23 cellular contexts compared by ENCODE assay signal in genomic region chr14:89320381-89321000, GRCh38.
DNase-seq lines count a peak whose midpoint lies in the region; ATAC-seq and TF ChIP-seq lines count a peak whose summit lies in the region.
"Had no signal": no experiment of that assay in that cellular context is flagged by ENCODE, and none has a peak within 500 bp of the region (broad histone marks: within the 10 kb centered on the region; RNA-seq: fewer than 3 reads in every experiment).

No MANE protein-coding gene starts in this region.

- H3K4me1 ChIP-seq in CD4-positive, CD25-positive, alpha-beta regulatory T cell (ENCODE audit: control insufficient read depth, insufficient read depth, low read length, poor library complexity, severe bottlenecking), result peaks cover 12% of the 10 kb centered on the region
- peaks cover 32% of the 10 kb centered on the region for H3K4me1 ChIP-seq in GM23338 (ENCODE audit: insufficient read depth)
- H3K4me1 ChIP-seq in mesenchymal stem cell (ENCODE audit: control insufficient read depth, insufficient read depth, low read depth, low read length), result peaks cover 7% of the 10 kb centered on the region
- H3K4me1 ChIP-seq: A549 had no signal

- no peak overlapping the region for H3K18ac ChIP-seq in mesenchymal stem cell (ENCODE audit: low read depth in 1 of 2, low read length in 2 of 2)

- no peaks in the 10 kb centered on the region for H3K27me3 Mint-ChIP-seq in CD4-positive, CD25-positive, alpha-beta regulatory T cell
- peaks cover 28% of the 10 kb centered on the region for H3K27me3 Mint-ChIP-seq in GM23338 (ENCODE audit: insufficient read depth, low read depth, poor library complexity)
- H3K27me3 Mint-ChIP-seq: IgD-negative memory B cell had no signal

- H3K4me2 ChIP-seq in GM23338 (no peak overlapping the region), mesenchymal stem cell (ENCODE audit: low read length, poor library complexity, severe bottlenecking) (no peak overlapping the region)
- H3K4me2 ChIP-seq: A549, BLaER1 had no signal

- no peak overlapping the region for H3K23ac ChIP-seq in mesenchymal stem cell (ENCODE audit: low read length in 2 of 2)

- peaks cover 98% of the 10 kb centered on the region for H3K79me2 ChIP-seq in GM23338 (replicated peaks; ENCODE audit: insufficient read depth)

- no peak overlapping the region for H4K8ac ChIP-seq in mesenchymal stem cell (ENCODE audit: low read length)

- H4K91ac ChIP-seq in mesenchymal stem cell (ENCODE audit: low read length), result no peak overlapping the region

- H3K9me3 Mint-ChIP-seq in CD4-positive, CD25-positive, alpha-beta regulatory T cell, result peaks cover 0 to 8% (median 0%) of the 10 kb centered on the region in 7 donors
- peaks cover 19% of the 10 kb centered on the region for H3K9me3 Mint-ChIP-seq in GM23338
- H3K9me3 Mint-ChIP-seq: CD8-positive, alpha-beta T cell had no signal

- ATAC-seq in CD4-positive, CD25-positive, alpha-beta regulatory T cell (ENCODE audit: low read depth in 2 of 2), result no peak
- ATAC-seq in GM23338, result no peak
- ATAC-seq in HG03469 (IDR thresholded peaks at IDR 0.05; ENCODE audit: unreplicated experiment), result no peak
- ATAC-seq in GM21423 (IDR thresholded peaks at IDR 0.05; ENCODE audit: unreplicated experiment), result no peak
- ATAC-seq: A549; CD8-positive, alpha-beta T cell; SK-N-SH treated with all-trans-retinoic acid at 6 μM for 48 hours had no signal

- H3K4me3 Mint-ChIP-seq in CD4-positive, CD25-positive, alpha-beta regulatory T cell, result peak overlapping the region in 1 of 4 donors; percentile 1
- H3K4me3 Mint-ChIP-seq in GM23338, result no peak overlapping the region
- H3K4me3 Mint-ChIP-seq: CD8-positive, alpha-beta T cell; IgD-negative memory B cell had no signal

- peaks cover 41% of the 10 kb centered on the region for H4K20me1 ChIP-seq in GM23338 (replicated peaks; ENCODE audit: insufficient read depth)

- H3F3A ChIP-seq in GM23338 (replicated peaks; ENCODE audit: low read depth), result 0 out of 2 replicates have a peak, but pooled peaks cover 8% of the 10 kb centered on the region

- peak overlapping the region in 2 of 3 donors; percentile 9 to 42 for H3K27ac Mint-ChIP-seq in CD4-positive, CD25-positive, alpha-beta regulatory T cell
- H3K27ac Mint-ChIP-seq in GM23338, result no peak overlapping the region
- H3K27ac Mint-ChIP-seq: CD8-positive, alpha-beta T cell; IgD-negative memory B cell had no signal

- no peak overlapping the region for H2BK120ac ChIP-seq in mesenchymal stem cell (ENCODE audit: low read depth, low read length)

- no peak overlapping the region for H3K4me3 ChIP-seq in CD4-positive, CD25-positive, alpha-beta regulatory T cell (ENCODE audit: low read depth, low read length)
- no peak overlapping the region for H3K4me3 ChIP-seq in GM23338
- H3K4me3 ChIP-seq in mesenchymal stem cell (ENCODE audit: insufficient read depth in 1 of 2, low read depth in 1 of 2, low read length in 2 of 2), result no peak overlapping the region
- H3K4me3 ChIP-seq: A549, BLaER1, MG63 had no signal

- peaks cover 37% of the 10 kb centered on the region for H3K36me3 Mint-ChIP-seq in CD4-positive, CD25-positive, alpha-beta regulatory T cell
- peaks cover 87% of the 10 kb centered on the region for H3K36me3 Mint-ChIP-seq in GM23338 (ENCODE audit: low read depth)

- H2AFZ ChIP-seq in GM23338, result no peak overlapping the region
- no peak overlapping the region for H2AFZ ChIP-seq in mesenchymal stem cell (ENCODE audit: low read depth, low read length)

- H2AK5ac ChIP-seq in mesenchymal stem cell (ENCODE audit: low read length, severe bottlenecking), result no peak overlapping the region

- no peak for TF ChIP-seq CTCF in GM23338 (conservative IDR thresholded peaks at IDR 0.05; ENCODE audit: low read depth in 2 of 2)

- WGBS in mesenchymal stem cell, result 79% methylated on average over 6 of the region's 6 CpGs

- no peak overlapping the region for H2BK15ac ChIP-seq in mesenchymal stem cell (ENCODE audit: low read depth, poor library complexity, severe bottlenecking)

- no peaks in the 10 kb centered on the region for H3K27me3 ChIP-seq in CD4-positive, CD25-positive, alpha-beta regulatory T cell (ENCODE audit: control insufficient read depth, insufficient read depth, low read length)
- no peaks in the 10 kb centered on the region for H3K27me3 ChIP-seq in GM23338 (ENCODE audit: insufficient read depth)
- no peaks in the 10 kb centered on the region for H3K27me3 ChIP-seq in mesenchymal stem cell (ENCODE audit: control insufficient read depth in 1 of 2, insufficient read depth in 1 of 2, low read length in 2 of 2)
- H3K27me3 ChIP-seq: BLaER1, MG63 had no signal

- no peak overlapping the region for H3K14ac ChIP-seq in mesenchymal stem cell (ENCODE audit: low read length in 2 of 2)

- no peaks in the 10 kb centered on the region for H3K9me2 ChIP-seq in GM23338 (ENCODE audit: insufficient read depth)

- H3K27ac ChIP-seq in CD4-positive, CD25-positive, alpha-beta regulatory T cell (ENCODE audit: insufficient read depth, low read length, poor library complexity, severe bottlenecking), result no peak overlapping the region
- H3K27ac ChIP-seq in GM23338 (ENCODE audit: low read depth) (0 out of 2 replicates have a peak overlapping the region, but pooled peaks have one; percentile 11), mesenchymal stem cell (ENCODE audit: low read length, poor library complexity, severe bottlenecking) (peak overlapping the region; percentile 19)
- H3K27ac ChIP-seq: A549, BLaER1 had no signal

- H2BK12ac ChIP-seq in mesenchymal stem cell (ENCODE audit: low read length in 2 of 2), result no peak overlapping the region

- H3K4ac ChIP-seq in mesenchymal stem cell (ENCODE audit: low read depth in 1 of 2, low read length in 2 of 2), result no peak overlapping the region

- DNase-seq in CD4-positive, CD25-positive, alpha-beta regulatory T cell, result no peak
- no peak for DNase-seq in GM23338 (ENCODE audit: low spot score)
- DNase-seq in amniotic epithelial cell (ENCODE audit: low read depth), result peak; percentile 23
- no peak for DNase-seq in mesenchymal stem cell
- no peak for DNase-seq in NK-92 treated with Interleukin-12 subunit alpha and Interleukin-12 subunit beta, amount 100 ng/mL, for 24 hours (lab: John Stamatoyannopoulos, UW)
- DNase-seq: Calu3; CD8-positive, alpha-beta T cell; DMS53; H7; Karpas-422; MG63; NCI-H1048; NCI-H146; NCI-H2081; NCI-H510A; NCI-H748 treated with DMSO at 0.1 percent for 48 hours; SHP77 had no signal

- H3K9ac ChIP-seq in mesenchymal stem cell (ENCODE audit: low read length), result no peak overlapping the region
- H3K9ac ChIP-seq: BLaER1 had no signal

- H3K79me1 ChIP-seq in mesenchymal stem cell (replicated peaks; ENCODE audit: low read length, poor library complexity, severe bottlenecking), result peaks cover 38% of the 10 kb centered on the region

- H2BK5ac ChIP-seq in mesenchymal stem cell (ENCODE audit: low read depth, low read length, poor library complexity, severe bottlenecking), result no peak overlapping the region

- H3K36me3 ChIP-seq in CD4-positive, CD25-positive, alpha-beta regulatory T cell (ENCODE audit: control insufficient read depth, insufficient read depth, low read length), result peaks cover 10% of the 10 kb centered on the region
- no peaks in the 10 kb centered on the region for H3K36me3 ChIP-seq in GM23338 (ENCODE audit: insufficient read depth)
- peaks cover 0 to 24% of the 10 kb centered on the region in 2 experiments for H3K36me3 ChIP-seq in mesenchymal stem cell (ENCODE audit: control insufficient read depth in 1 of 2, insufficient read depth in 2 of 2, low read depth in 1 of 2, low read length in 2 of 2)
- H3K36me3 ChIP-seq: MG63 had no signal

- H3K9me3 ChIP-seq in CD4-positive, CD25-positive, alpha-beta regulatory T cell (ENCODE audit: control insufficient read depth in 2 of 2, low read length in 2 of 2), result peaks cover 6% of the 10 kb centered on the region in 2 experiments
- no peaks in the 10 kb centered on the region for H3K9me3 ChIP-seq in mesenchymal stem cell (ENCODE audit: control insufficient read depth, low read length)
- H3K9me3 ChIP-seq: MG63 had no signal

- peaks cover 25 to 77% (median 47%) of the 10 kb centered on the region in 4 donors for H3K4me1 Mint-ChIP-seq in CD4-positive, CD25-positive, alpha-beta regulatory T cell
- peaks cover 47% of the 10 kb centered on the region for H3K4me1 Mint-ChIP-seq in GM23338

TF ChIP-seq in GM23338, 12 proteins besides CTCF, POLR2A, EP300 and RAD21 (continues in another document):
- TF ChIP-seq EZH2phosphoT487 (IDR thresholded peaks at IDR 0.05; ENCODE audit: unreplicated experiment), result no peak
- no peak for TF ChIP-seq STAT1 (IDR thresholded peaks at IDR 0.05; ENCODE audit: unreplicated experiment)
- TF ChIP-seq ETS1 (IDR thresholded peaks at IDR 0.05), result no peak
- no peak for TF ChIP-seq POLR2AphosphoS5 (IDR thresholded peaks at IDR 0.05; ENCODE audit: low read depth)
- no peak for TF ChIP-seq CREB1 (CRISPR knock-in tag; IDR thresholded peaks at IDR 0.05; ENCODE audit: low read depth)
- TF ChIP-seq ZNF331 (CRISPR knock-in tag; IDR thresholded peaks at IDR 0.05; ENCODE audit: low read depth), result no peak
- TF ChIP-seq ZNF114 (CRISPR knock-in tag; IDR thresholded peaks at IDR 0.05), result no peak
- TF ChIP-seq JUNB (IDR thresholded peaks at IDR 0.05; ENCODE audit: unreplicated experiment), result no peak
